17 cellular contexts compared by ENCODE assay signal in the genomic region with DNA sequence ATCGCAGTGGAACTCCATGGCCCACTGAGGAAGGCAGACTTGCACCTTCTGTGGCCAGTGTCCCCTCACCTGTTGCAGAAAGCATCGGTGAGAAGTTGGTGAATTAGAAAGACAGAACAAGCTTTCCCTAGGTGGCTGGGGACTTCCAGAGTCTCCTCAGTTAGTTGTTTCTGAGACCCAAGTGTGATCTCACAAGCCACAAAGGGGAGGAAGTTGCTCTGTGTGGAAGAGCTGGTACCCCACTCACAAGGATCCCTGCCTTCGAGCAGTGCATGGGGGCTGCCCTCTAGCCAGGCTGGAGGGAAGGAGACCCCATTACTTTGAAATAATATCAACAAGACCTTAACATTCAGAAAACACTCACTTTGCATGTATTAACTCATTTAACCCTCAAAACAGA. TPM values are rescaled to one million over a fixed set of nuclear protein-coding genes. Genes with fewer than 3 reads are reported as not detected.
A peak's percentile ranks its signal among the peaks of the same experiment; 100 is the strongest.
DNase-seq lines count a peak whose midpoint lies in the region; ATAC-seq and TF ChIP-seq lines count a peak whose summit lies in the region.
"Had no signal": no experiment of that assay in that cellular context is flagged by ENCODE, and none has a peak within 500 bp of the region (broad histone marks: within the 10 kb centered on the region; RNA-seq: fewer than 3 reads in every experiment).

No MANE protein-coding gene starts in this region.

- no TSS peak for BruUV-seq in mammary epithelial cell (replicated peaks; lab: Mats Ljungman, UMichigan)

- peaks cover 11 to 25% of the 10 kb centered on the region in 2 donors for H3K4me1 ChIP-seq in breast epithelium
- H3K4me1 ChIP-seq in mammary epithelial cell (ENCODE audit: insufficient read depth, low read length), result peaks cover 26% of the 10 kb centered on the region
- peaks cover 30% of the 10 kb centered on the region for H3K4me1 ChIP-seq in ovary (ENCODE audit: insufficient read depth)
- peaks cover 19% of the 10 kb centered on the region for H3K4me1 ChIP-seq in upper lobe of right lung

- dilution Hi-C loops in mammary epithelial cell (cut with HindIII; ENCODE audit: low sequenced_read_pairs), result no loop called here

- no peak for DNase-seq in breast epithelium (ENCODE audit: low spot score in 2 of 2)
- no peak for DNase-seq in mammary epithelial cell
- DNase-seq in dorsolateral prefrontal cortex, result no peak
- DNase-seq in ovary, result no peak
- no peak for DNase-seq in upper lobe of right lung
- DNase-seq in mesothelial cell of epicardium (ENCODE audit: low spot score in 2 of 2, unreplicated experiment in 2 of 2), result no peak
- DNase-seq in kidney tubule cell (ENCODE audit: low spot score), result no peak
- DNase-seq in NK-92 (lab: John Stamatoyannopoulos, UW; ENCODE audit: unreplicated experiment), result no peak
- DNase-seq: activated naive CD8-positive, alpha-beta T cell treated with anti-CD3 and anti-CD28 coated beads, Interleukin-2, amount 50 U/mL, for 24 hours; activated T-cell treated with anti-CD3 and anti-CD28 coated beads for 4 hours; CD8-positive, alpha-beta T cell; H9; NCI-H1105; NCI-H510A; T-cell had no signal

- peak overlapping the region; percentile 52 to 65 (median 57) for H3K4me3 ChIP-seq in breast epithelium
- no peak overlapping the region for H3K4me3 ChIP-seq in mammary epithelial cell (replicated peaks in 1 of 3; ENCODE audit: insufficient read depth in 1 of 3, low read depth in 2 of 3, low read length in 3 of 3)
- H3K4me3 ChIP-seq in dorsolateral prefrontal cortex, result peak overlapping the region in 36 of 59 donors; percentile 4 to 63 (median 50)
- H3K4me3 ChIP-seq in ovary, result peak overlapping the region; percentile 62
- peak overlapping the region; percentile 46 for H3K4me3 ChIP-seq in upper lobe of right lung

- H3K79me2 ChIP-seq in mammary epithelial cell (ENCODE audit: insufficient read depth, low read length), result no peaks in the 10 kb centered on the region

- ATAC-seq in upper lobe of right lung, result no peak
- ATAC-seq: activated naive CD8-positive, alpha-beta T cell treated with anti-CD3 and anti-CD28 coated beads, Interleukin-2, amount 50 U/mL, for 24 hours; CD8-positive, alpha-beta T cell had no signal

- in situ Hi-C loops in mammary epithelial cell (cut with MboI; ENCODE audit: low sequenced_read_pairs in 2 of 2), result no loop called here

- no peaks in the 10 kb centered on the region for H3K36me3 Mint-ChIP-seq in mesothelial cell of epicardium
- H3K36me3 Mint-ChIP-seq: CD8-positive, alpha-beta T cell; T-cell had no signal

- no peaks in the 10 kb centered on the region for H3K9me3 Mint-ChIP-seq in mesothelial cell of epicardium
- H3K9me3 Mint-ChIP-seq: activated naive CD8-positive, alpha-beta T cell treated with anti-CD3 and anti-CD28 coated beads, Interleukin-2, amount 50 U/mL, for 24 hours; CD8-positive, alpha-beta T cell; H9; T-cell had no signal

- H3K27me3 ChIP-seq in breast epithelium (no peaks in the 10 kb centered on the region), mammary epithelial cell (ENCODE audit: insufficient read depth, low read length) (no peaks in the 10 kb centered on the region), dorsolateral prefrontal cortex (no peaks in the 10 kb centered on the region), ovary (no peaks in the 10 kb centered on the region), upper lobe of right lung (no peaks in the 10 kb centered on the region)

- no peak for TF ChIP-seq CTCF in breast epithelium (IDR thresholded peaks at IDR 0.05)
- TF ChIP-seq CTCF in mammary epithelial cell (conservative IDR thresholded peaks at IDR 0.05 in 1 of 2, IDR thresholded peaks at IDR 0.05 in 1 of 2; ENCODE audit: extremely low read depth in 1 of 2, insufficient read depth in 1 of 2, low read depth in 1 of 2, low read length in 2 of 2), result no peak
- no peak for TF ChIP-seq CTCF in dorsolateral prefrontal cortex (IDR thresholded peaks at IDR 0.05 in 54 of 56, conservative IDR thresholded peaks at IDR 0.05 in 2 of 56; ENCODE audit: low read depth in 1 of 56, partially characterized antibody in 56 of 56)
- no peak for TF ChIP-seq CTCF in ovary (IDR thresholded peaks at IDR 0.05)
- TF ChIP-seq CTCF in upper lobe of right lung (IDR thresholded peaks at IDR 0.05), result no peak
- no peak for TF ChIP-seq CTCF in mesothelial cell of epicardium (IDR thresholded peaks at IDR 0.05; ENCODE audit: unreplicated experiment)

- H3K27ac ChIP-seq in breast epithelium (peak overlapping the region; percentile 84 to 87), mammary epithelial cell (ENCODE audit: insufficient read depth, low read depth, low read length) (no peak overlapping the region), dorsolateral prefrontal cortex (peak overlapping the region in 58 of 59 donors; percentile 1 to 94 (median 85)), ovary (peak overlapping the region; percentile 84 to 88), upper lobe of right lung (peak overlapping the region; percentile 76)

- no peaks in the 10 kb centered on the region for H4K20me1 ChIP-seq in mammary epithelial cell (ENCODE audit: insufficient read depth, low read length)

- CTCF ChIA-PET in mammary epithelial cell (lab: Charles Lee; ENCODE audit: low non-redundant PET), result no interaction called here

- H3K36me3 ChIP-seq in breast epithelium, result no peaks in the 10 kb centered on the region
- no peaks in the 10 kb centered on the region for H3K36me3 ChIP-seq in mammary epithelial cell (ENCODE audit: insufficient read depth, low read length)
- no peaks in the 10 kb centered on the region for H3K36me3 ChIP-seq in ovary
- H3K36me3 ChIP-seq in upper lobe of right lung, result no peaks in the 10 kb centered on the region

- intact Hi-C loops in breast epithelium (cut with DNase I; ENCODE audit: low total_unique reads), result no loop called here
- intact Hi-C loops in mammary epithelial cell (cut with micrococcal nuclease), result no loop called here
- intact Hi-C loops in dorsolateral prefrontal cortex (cut with DNase I), result no loop called here
- intact Hi-C loops in ovary (cut with DNase I), result loop anchor here in 2 of 4 donors (5.0 kb wide), 1 partner anchor 35 kb away; no protein-coding TSS in a partner anchor
- intact Hi-C loops in upper lobe of right lung (cut with DNase I), result no loop called here

- H3K27me3 Mint-ChIP-seq in mesothelial cell of epicardium (ENCODE audit: low read depth), result peaks cover 1% of the 10 kb centered on the region

- peaks cover 31% of the 10 kb centered on the region for H3K4me1 Mint-ChIP-seq in mesothelial cell of epicardium

- WGBS in mammary epithelial cell (ENCODE audit: low coverage, missing lambda C conversion rate), result 96% methylated on average over 3 of the region's 3 CpGs
- WGBS in ovary, 3 donors, result 76 to 85% (median 83%) methylated on average over 3 of the region's 3 CpGs

- H3K4me3 Mint-ChIP-seq in mesothelial cell of epicardium, result no peak overlapping the region
- H3K4me3 Mint-ChIP-seq: activated naive CD8-positive, alpha-beta T cell treated with anti-CD3 and anti-CD28 coated beads, Interleukin-2, amount 50 U/mL, for 24 hours; CD8-positive, alpha-beta T cell; H9; T-cell had no signal

- no peak overlapping the region for H3K27ac Mint-ChIP-seq in mesothelial cell of epicardium
- H3K27ac Mint-ChIP-seq: activated naive CD8-positive, alpha-beta T cell treated with anti-CD3 and anti-CD28 coated beads, Interleukin-2, amount 50 U/mL, for 24 hours; CD8-positive, alpha-beta T cell; H9; T-cell had no signal

- TF ChIP-seq POLR2A in breast epithelium (IDR thresholded peaks at IDR 0.05) (no peak), ovary (IDR thresholded peaks at IDR 0.05) (no peak)

- H2AFZ ChIP-seq in mammary epithelial cell (ENCODE audit: low read depth, low read length), result no peak overlapping the region

- no peak for TF ChIP-seq EP300 in ovary (IDR thresholded peaks at IDR 0.05)

- no peak overlapping the region for H3K4me2 ChIP-seq in mammary epithelial cell (ENCODE audit: insufficient read depth, low read depth, low read length)

- no peaks in the 10 kb centered on the region for H3K9me3 ChIP-seq in breast epithelium
- no peaks in the 10 kb centered on the region for H3K9me3 ChIP-seq in mammary epithelial cell (replicated peaks; ENCODE audit: insufficient read depth, low read length)
- H3K9me3 ChIP-seq in ovary, result no peaks in the 10 kb centered on the region
- H3K9me3 ChIP-seq in upper lobe of right lung, result no peaks in the 10 kb centered on the region

- H3K9ac ChIP-seq in mammary epithelial cell (ENCODE audit: insufficient read depth, low read length), result no peak overlapping the region

RNA-seq across cellular contexts. Expression of gene PRELP, which starts 2.1 kb away (rescaled TPM):
- total RNA-seq in breast epithelium, result 100 to 1,000 TPM in 1 of 3 donors, 10 to 100 TPM in 2; 27.4 to 132 (median 42.0) TPM
- total RNA-seq in mammary epithelial cell, result under 1 TPM; under 0.01 to 0.12 TPM
- polyA plus RNA-seq in mammary epithelial cell, result 0.03 TPM
- polyA minus RNA-seq in mammary epithelial cell, result 1.6 TPM
- total RNA-seq in dorsolateral prefrontal cortex, result 10 to 100 TPM in 104 of 120 experiments, 1 to 10 TPM in 16; 4.5 to 44.2 (median 15.2) TPM
- total RNA-seq in ovary, result 100 to 1,000 TPM in 3 of 7 donors, 10 to 100 TPM in 4; 40.9 to 185 (median 74.8) TPM
- 100 to 1,000 TPM in 1 of 2 donors, 10 to 100 TPM in 1; 97.8 to 163 TPM for polyA plus RNA-seq in ovary
- 91.8 TPM for total RNA-seq in upper lobe of right lung
- 2.8 to 3.3 TPM (median 3.2 TPM) in 3 replicates for total RNA-seq in mesothelial cell of epicardium
- total RNA-seq: CD8-positive, alpha-beta T cell; G401 had no signal

RNA-seq across cellular contexts. Expression of gene OPTC, which starts 16.2 kb away (rescaled TPM):
- not detected for total RNA-seq in breast epithelium
- total RNA-seq in mammary epithelial cell, result not detected
- not detected for polyA plus RNA-seq in mammary epithelial cell
- polyA minus RNA-seq in mammary epithelial cell, result not detected
- 1 to 10 TPM in 1 of 120 experiments, under 1 TPM in 1, not detected in 118; 0.48 to 1.4 TPM for total RNA-seq in dorsolateral prefrontal cortex
- not detected for total RNA-seq in ovary
- polyA plus RNA-seq in ovary, result under 1 TPM in 1 of 2 donors, not detected in 1; 0.08 TPM
- not detected for total RNA-seq in upper lobe of right lung
- total RNA-seq in mesothelial cell of epicardium, result not detected in 3 replicates
- total RNA-seq: CD8-positive, alpha-beta T cell; G401; mesenteric fat pad; T-cell had no signal

Comparison
In these comparisons a context has a peak if more than half of its experiments do, and no peak if none do; other contexts are left out.
1. H3K4me3 ChIP-seq: peak in breast epithelium (3 of 3), dorsolateral prefrontal cortex (36 of 59), ovary (single experiment) and upper lobe of right lung (single experiment); none in mammary epithelial cell (0 of 3).